ENCODE assay signal across 1 cellular context in genomic region chr1:24775901-24776300, GRCh38.
A peak's percentile ranks its signal among the peaks of the same experiment; 100 is the strongest.
TF ChIP-seq lines count a peak whose summit lies in the region.

No MANE protein-coding gene starts in this region.

TF ChIP-seq in HEK293, 187 proteins besides CTCF, POLR2A, EP300 and RAD21 (continued from another document):
- TF ChIP-seq ZNF518A (tag by site-specific recombination; conservative IDR thresholded peaks at IDR 0.05; ENCODE audit: low read depth), result no peak
- TF ChIP-seq ZNF157 (tag by site-specific recombination; IDR thresholded peaks at IDR 0.05), result no peak
- TF ChIP-seq, protein P1, sequence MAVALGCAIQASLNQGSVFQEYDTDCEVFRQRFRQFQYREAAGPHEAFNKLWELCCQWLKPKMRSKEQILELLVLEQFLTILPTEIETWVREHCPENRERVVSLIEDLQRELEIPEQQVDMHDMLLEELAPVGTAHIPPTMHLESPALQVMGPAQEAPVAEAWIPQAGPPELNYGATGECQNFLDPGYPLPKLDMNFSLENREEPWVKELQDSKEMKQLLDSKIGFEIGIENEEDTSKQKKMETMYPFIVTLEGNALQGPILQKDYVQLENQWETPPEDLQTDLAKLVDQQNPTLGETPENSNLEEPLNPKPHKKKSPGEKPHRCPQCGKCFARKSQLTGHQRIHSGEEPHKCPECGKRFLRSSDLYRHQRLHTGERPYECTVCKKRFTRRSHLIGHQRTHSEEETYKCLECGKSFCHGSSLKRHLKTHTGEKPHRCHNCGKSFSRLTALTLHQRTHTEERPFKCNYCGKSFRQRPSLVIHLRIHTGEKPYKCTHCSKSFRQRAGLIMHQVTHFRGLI (tag by site-specific recombination; IDR thresholded peaks at IDR 0.05), result no peak
- no peak for TF ChIP-seq ZNF664 (tag by site-specific recombination; IDR thresholded peaks at IDR 0.05)
- TF ChIP-seq PRDM6 (tag by site-specific recombination; IDR thresholded peaks at IDR 0.05), result peak; percentile 28; the same call in 1 of the 2 replicates
- TF ChIP-seq ZNF335 (tag by site-specific recombination; conservative IDR thresholded peaks at IDR 0.05), result peak; percentile 74
- no peak for TF ChIP-seq GLI2 (tag by site-specific recombination; IDR thresholded peaks at IDR 0.05; ENCODE audit: borderline replicate concordance, low read depth)
- no peak for TF ChIP-seq TRIM28 (IDR thresholded peaks at IDR 0.05; ENCODE audit: borderline replicate concordance, low read length)
TF ChIP-seq in HEK293: peak in this region for 3.
